36 cellular contexts compared by ENCODE assay signal in the genomic region with DNA sequence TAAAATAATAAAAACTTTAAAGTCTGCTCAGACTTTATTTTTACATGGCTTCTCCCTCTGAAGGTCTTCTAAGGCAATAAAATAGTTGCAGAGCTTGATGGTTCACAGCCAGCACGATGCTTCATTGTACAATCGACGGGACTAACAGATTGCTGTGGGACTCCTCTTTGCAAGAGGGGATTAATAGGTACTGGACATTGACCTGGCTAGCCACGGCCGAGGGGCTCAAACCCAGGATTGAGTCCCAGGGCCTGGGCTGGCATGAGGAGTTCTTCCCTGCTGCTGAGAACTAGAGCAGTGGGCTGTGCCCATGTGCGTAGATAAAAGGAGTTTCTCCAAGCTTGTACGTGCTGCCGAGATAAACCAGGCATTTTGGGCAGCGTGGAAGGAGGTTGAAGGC. TPM values are rescaled to one million over a fixed set of nuclear protein-coding genes. Genes with fewer than 3 reads are reported as not detected.
"Had no signal": no experiment of that assay in that cellular context is flagged by ENCODE, and none has a peak within 500 bp of the region (broad histone marks: within the 10 kb centered on the region; RNA-seq: fewer than 3 reads in every experiment).

No MANE protein-coding gene starts in this region.

- DNase-seq: Karpas-422, Kasumi-1, MG63, MM.1S, MV-4-11, NCI-H1048, NCI-H1092, NCI-H1092 treated with DMSO at 0.1 percent for 48 hours, NCI-H1105, NCI-H1105 treated with DMSO at 0.1 percent for 48 hours, NCI-H1417, NCI-H1417 treated with DMSO at 0.1 percent for 48 hours, NCI-H1436, NCI-H1436 treated with DMSO at 0.1 percent for 48 hours, NCI-H146, NCI-H1694, NCI-H1694 treated with DMSO at 0.1 percent for 48 hours, NCI-H187, NCI-H187 treated with DMSO at 0.1 percent for 48 hours, NCI-H1930, NCI-H2029, NCI-H2029 treated with DMSO at 0.1 percent for 48 hours, NCI-H2081, NCI-H2081 treated with DMSO at 0.1 percent for 48 hours, NCI-H2107, NCI-H2171, NCI-H2171 treated with DMSO at 0.1 percent for 48 hours, NCI-H2227 treated with DMSO at 0.1 percent for 48 hours, NCI-H226, NCI-H345, NCI-H446, NCI-H446 treated with DMSO at 0.1 percent for 48 hours, NCI-H510A had no signal

RNA-seq across cellular contexts. Expression of gene BCO1, which starts 52.6 kb away (rescaled TPM):
- total RNA-seq: LHCN-M2, MCF 10A, NCI-H460 had no signal
